Comparison of ENCODE assay signal across 25 cellular contexts in genomic region chr3:148827585-148827984, GRCh38. TPM values are rescaled to one million over a fixed set of nuclear protein-coding genes. Genes with fewer than 3 reads are reported as not detected.
DNase-seq lines count a peak whose midpoint lies in the region; ATAC-seq and TF ChIP-seq lines count a peak whose summit lies in the region.
"Had no signal": no experiment of that assay in that cellular context is flagged by ENCODE, and none has a peak within 500 bp of the region (broad histone marks: within the 10 kb centered on the region; RNA-seq: fewer than 3 reads in every experiment).

Gene CPB1, plus strand, starts transcription at chr3:148827811. Its CDS starts 13 bp downstream, at chr3:148827824.

- TF ChIP-seq POLR2A in breast epithelium (IDR thresholded peaks at IDR 0.05) (no peak), tibial nerve (IDR thresholded peaks at IDR 0.05) (no peak)

- no peak for ATAC-seq in activated CD4-positive, CD25-positive, alpha-beta regulatory T cell treated with anti-CD3 and anti-CD28 coated beads, Interleukin-2, amount 50 U/mL, for 24 hours
- ATAC-seq: A549, GM12878, GM23338, HCT116 had no signal

- no TSS peak for BruUV-seq in mammary epithelial cell (replicated peaks; lab: Mats Ljungman, UMichigan)

- H3K36me3 Mint-ChIP-seq in endothelial cell (ENCODE audit: low read depth, unreplicated experiment) (no peaks in the 10 kb centered on the region), nephron (ENCODE audit: low read depth) (no peaks in the 10 kb centered on the region)
- H3K36me3 Mint-ChIP-seq: CD14-positive monocyte; CD8-positive, alpha-beta memory T cell had no signal

- intact Hi-C loops in breast epithelium (cut with DNase I; ENCODE audit: low total_unique reads) (no loop called here), mammary epithelial cell (cut with micrococcal nuclease) (no loop called here)

- H3K27me3 ChIP-seq in breast epithelium (no peaks in the 10 kb centered on the region), mammary epithelial cell (ENCODE audit: insufficient read depth, low read length) (no peaks in the 10 kb centered on the region), tibial nerve (no peaks in the 10 kb centered on the region)
- H3K27me3 ChIP-seq: BE2C; BLaER1 treated with 17β-estradiol and CSF1 and Interleukin-3, amounts not matched to agents 10 nM and 100 nM had no signal

- H3K4me2 ChIP-seq in mammary epithelial cell (ENCODE audit: insufficient read depth, low read depth, low read length) = no peak within 1 kb of the TSS
- H3K4me2 ChIP-seq: A549; BLaER1 treated with 17β-estradiol and CSF1 and Interleukin-3, amounts not matched to agents 10 nM and 100 nM; GM23338 had no signal

- H3K79me2 ChIP-seq in mammary epithelial cell (ENCODE audit: insufficient read depth, low read length) = no peaks in the 10 kb centered on the region

- H3K27ac ChIP-seq in breast epithelium = peak within 1 kb of the TSS in 1 of 2 donors; percentile 15
- no peak within 1 kb of the TSS for H3K27ac ChIP-seq in mammary epithelial cell (ENCODE audit: insufficient read depth, low read depth, low read length)
- H3K27ac ChIP-seq in tibial nerve = no peak within 1 kb of the TSS
- H3K27ac ChIP-seq: A549; BLaER1 treated with 17β-estradiol and CSF1 and Interleukin-3, amounts not matched to agents 10 nM and 100 nM had no signal

- H3K9me3 Mint-ChIP-seq in endothelial cell (ENCODE audit: unreplicated experiment) = no peaks in the 10 kb centered on the region
- H3K9me3 Mint-ChIP-seq in nephron = no peaks in the 10 kb centered on the region
- H3K9me3 Mint-ChIP-seq: CD14-positive monocyte, GM23338, H9 had no signal

- no peak for DNase-seq in breast epithelium (ENCODE audit: low spot score in 2 of 2)
- no peak for DNase-seq in mammary epithelial cell
- DNase-seq in endothelial cell (ENCODE audit: low spot score) = no peak
- no peak for DNase-seq in SW480 (ENCODE audit: low spot score)
- no peak for DNase-seq in tibial nerve (ENCODE audit: low spot score in 2 of 2)
- DNase-seq: 8988T; ACHN; AML-193; BE2C; CD4-positive, alpha-beta T cell; CD8-positive, alpha-beta memory T cell; DMS 273 treated with DMSO at 0.1 percent for 48 hours; DMS79; EL; GDM1; H9 had no signal

- peak within 1 kb of the TSS; percentile 38 for H3K27ac Mint-ChIP-seq in endothelial cell (ENCODE audit: unreplicated experiment)
- H3K27ac Mint-ChIP-seq in nephron = peak within 1 kb of the TSS; percentile 60 to 81 (median 66)
- H3K27ac Mint-ChIP-seq: CD14-positive monocyte; CD4-positive, alpha-beta T cell; CD8-positive, alpha-beta memory T cell; GM23338; H9 had no signal

- CTCF ChIA-PET in mammary epithelial cell (lab: Charles Lee; ENCODE audit: low non-redundant PET) = no interaction called here

- peaks cover 2% of the 10 kb centered on the region for H4K20me1 ChIP-seq in mammary epithelial cell (ENCODE audit: insufficient read depth, low read length)
- H4K20me1 ChIP-seq: BLaER1 treated with 17β-estradiol and CSF1 and Interleukin-3, amounts not matched to agents 10 nM and 100 nM had no signal

- TF ChIP-seq CTCF in breast epithelium (IDR thresholded peaks at IDR 0.05) (no peak), mammary epithelial cell (conservative IDR thresholded peaks at IDR 0.05 in 1 of 2, IDR thresholded peaks at IDR 0.05 in 1 of 2; ENCODE audit: extremely low read depth in 1 of 2, insufficient read depth in 1 of 2, low read depth in 1 of 2, low read length in 2 of 2) (no peak), endothelial cell (IDR thresholded peaks at IDR 0.05; ENCODE audit: unreplicated experiment) (no peak), nephron (IDR thresholded peaks at IDR 0.05; ENCODE audit: unreplicated experiment in 3 of 3) (no peak), tibial nerve (IDR thresholded peaks at IDR 0.05) (no peak)

- no peak within 1 kb of the TSS for H3K9ac ChIP-seq in mammary epithelial cell (ENCODE audit: insufficient read depth, low read length)
- H3K9ac ChIP-seq: BLaER1 treated with 17β-estradiol and CSF1 and Interleukin-3, amounts not matched to agents 10 nM and 100 nM had no signal

- no peak within 1 kb of the TSS for H3K4me3 Mint-ChIP-seq in endothelial cell (ENCODE audit: unreplicated experiment)
- H3K4me3 Mint-ChIP-seq in nephron = peak within 1 kb of the TSS in 1 of 3 experiments; percentile 23
- H3K4me3 Mint-ChIP-seq: CD14-positive monocyte; CD4-positive, alpha-beta T cell; CD8-positive, alpha-beta memory T cell; GM23338; H9 had no signal

- dilution Hi-C loops in mammary epithelial cell (cut with HindIII; ENCODE audit: low sequenced_read_pairs) = no loop called here

- H3K9me3 ChIP-seq in breast epithelium = no peaks in the 10 kb centered on the region
- no peaks in the 10 kb centered on the region for H3K9me3 ChIP-seq in mammary epithelial cell (replicated peaks; ENCODE audit: insufficient read depth, low read length)
- H3K9me3 ChIP-seq in tibial nerve = peaks cover 0 to 2% (median 0%) of the 10 kb centered on the region in 4 donors
- H3K9me3 ChIP-seq: A549; BE2C; BLaER1 treated with 17β-estradiol and CSF1 and Interleukin-3, amounts not matched to agents 10 nM and 100 nM had no signal

- in situ Hi-C loops in mammary epithelial cell (cut with MboI; ENCODE audit: low sequenced_read_pairs in 2 of 2) = no loop called here

- H3K27me3 Mint-ChIP-seq in endothelial cell (ENCODE audit: unreplicated experiment) (no peaks in the 10 kb centered on the region), nephron (ENCODE audit: low read depth) (no peaks in the 10 kb centered on the region)

- no peak within 1 kb of the TSS for H2AFZ ChIP-seq in mammary epithelial cell (ENCODE audit: low read depth, low read length)
- H2AFZ ChIP-seq: GM23338 had no signal

- H3K36me3 ChIP-seq in breast epithelium (no peaks in the 10 kb centered on the region), mammary epithelial cell (ENCODE audit: insufficient read depth, low read length) (no peaks in the 10 kb centered on the region), tibial nerve (no peaks in the 10 kb centered on the region)
- H3K36me3 ChIP-seq: BE2C; BLaER1 treated with 17β-estradiol and CSF1 and Interleukin-3, amounts not matched to agents 10 nM and 100 nM had no signal

- peaks cover 40% of the 10 kb centered on the region for H3K4me1 Mint-ChIP-seq in endothelial cell (ENCODE audit: unreplicated experiment)
- H3K4me1 Mint-ChIP-seq in nephron = peaks cover 28% of the 10 kb centered on the region
- H3K4me1 Mint-ChIP-seq: CD8-positive, alpha-beta memory T cell; GM23338; H9 had no signal

- H3K4me3 ChIP-seq in breast epithelium = no peak within 1 kb of the TSS
- no peak within 1 kb of the TSS for H3K4me3 ChIP-seq in mammary epithelial cell (replicated peaks in 1 of 3; ENCODE audit: insufficient read depth in 1 of 3, low read depth in 2 of 3, low read length in 3 of 3)
- H3K4me3 ChIP-seq in tibial nerve = no peak within 1 kb of the TSS
- H3K4me3 ChIP-seq: A549; BLaER1 treated with 17β-estradiol and CSF1 and Interleukin-3, amounts not matched to agents 10 nM and 100 nM; GM12878; GM23338 had no signal

- TF ChIP-seq EP300 in tibial nerve (IDR thresholded peaks at IDR 0.05) = no peak

- H3K4me1 ChIP-seq in breast epithelium = no peaks in the 10 kb centered on the region
- no peaks in the 10 kb centered on the region for H3K4me1 ChIP-seq in mammary epithelial cell (ENCODE audit: insufficient read depth, low read length)
- H3K4me1 ChIP-seq in tibial nerve = no peaks in the 10 kb centered on the region
- H3K4me1 ChIP-seq: A549; BE2C; BLaER1 treated with 17β-estradiol and CSF1 and Interleukin-3, amounts not matched to agents 10 nM and 100 nM had no signal

RNA-seq across cellular contexts. Expression of gene CPB1, which starts in this region (rescaled TPM):
- total RNA-seq in breast epithelium = 10 to 100 TPM in 2 of 3 donors, 1 to 10 TPM in 1; 3.4 to 33.8 (median 14.9) TPM
- total RNA-seq in mammary epithelial cell = not detected
- polyA plus RNA-seq in mammary epithelial cell = not detected
- not detected for polyA minus RNA-seq in mammary epithelial cell
- 37.2 TPM for total RNA-seq in endothelial cell (ENCODE audit: unreplicated experiment)
- total RNA-seq in tibial nerve = 10 to 100 TPM in 1 of 4 donors, 1 to 10 TPM in 3; 1.9 to 15.6 (median 6.0) TPM
- total RNA-seq: CD4-positive, alpha-beta T cell; CD8-positive, alpha-beta memory T cell; GM23338; H4; H9 had no signal
- polyA plus RNA-seq: A549; CD14-positive monocyte; CD8-positive, alpha-beta memory T cell; GM12878; GM23338 had no signal
